Comparison of ENCODE assay signal across 1 cellular context in the genomic region with DNA sequence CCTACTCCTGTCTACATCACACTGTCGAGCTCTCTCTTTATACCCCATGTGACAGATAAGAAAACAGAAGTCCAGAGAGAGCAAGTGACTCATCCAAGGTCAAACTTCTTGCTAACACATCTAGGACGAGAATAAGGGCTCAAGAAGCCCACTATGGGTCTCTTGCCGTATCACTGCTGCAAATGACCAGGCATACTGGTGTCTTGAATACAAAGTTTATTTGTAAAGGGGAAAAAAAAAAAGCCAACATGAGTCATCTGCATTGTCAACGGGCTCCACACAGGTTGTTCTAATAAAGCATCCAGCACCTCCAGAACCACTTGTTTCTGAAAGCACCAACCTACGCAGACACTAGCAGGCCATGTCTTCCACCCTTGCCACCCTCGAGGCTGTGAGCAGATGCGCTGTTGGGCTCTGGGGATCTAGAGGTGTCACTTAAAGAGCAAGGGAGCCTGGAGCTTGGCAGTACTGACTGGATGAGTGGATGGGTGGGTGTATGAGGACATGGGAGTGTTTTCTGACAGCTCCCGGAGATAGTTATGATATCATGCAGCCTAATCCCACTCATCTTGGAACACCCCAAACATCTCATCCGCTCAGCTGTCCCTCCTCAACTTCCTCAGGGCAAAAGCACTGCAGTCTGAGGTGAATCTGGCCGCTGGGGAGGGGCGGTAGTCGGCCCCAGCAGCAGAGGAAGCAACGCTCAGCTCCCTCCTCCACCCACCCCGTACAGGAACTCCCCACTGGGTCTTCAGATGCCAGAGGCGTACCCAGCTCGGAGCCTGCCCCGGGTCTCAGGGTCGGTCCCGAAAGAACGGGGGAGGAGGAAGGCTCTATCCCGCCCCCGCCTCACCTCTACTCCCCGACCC.
TF ChIP-seq lines count a peak whose summit lies in the region.

No MANE protein-coding gene starts in this region.

TF ChIP-seq in HEK293, 187 proteins besides CTCF, POLR2A, EP300 and RAD21 (continued from another document):
- TF ChIP-seq, protein P1, sequence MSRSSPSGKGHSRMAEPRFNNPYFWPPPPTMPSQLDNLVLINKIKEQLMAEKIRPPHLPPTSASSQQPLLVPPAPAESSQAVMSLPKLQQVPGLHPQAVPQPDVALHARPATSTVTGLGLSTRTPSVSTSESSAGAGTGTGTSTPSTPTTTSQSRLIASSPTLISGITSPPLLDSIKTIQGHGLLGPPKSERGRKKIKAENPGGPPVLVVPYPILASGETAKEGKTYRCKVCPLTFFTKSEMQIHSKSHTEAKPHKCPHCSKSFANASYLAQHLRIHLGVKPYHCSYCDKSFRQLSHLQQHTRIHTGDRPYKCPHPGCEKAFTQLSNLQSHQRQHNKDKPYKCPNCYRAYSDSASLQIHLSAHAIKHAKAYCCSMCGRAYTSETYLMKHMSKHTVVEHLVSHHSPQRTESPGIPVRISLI (tag by site-specific recombination; IDR thresholded peaks at IDR 0.05) = peak; percentile 63; the same call in 1 of the 2 replicates
- TF ChIP-seq SETDB1 (IDR thresholded peaks at IDR 0.05; ENCODE audit: insufficient read length, low read length) (no peak), ZBTB48 (tag by site-specific recombination; IDR thresholded peaks at IDR 0.05) (0 out of 2 replicates have a peak, but pooled peaks have one; percentile 16), EGR2 (tag by site-specific recombination; IDR thresholded peaks at IDR 0.05; ENCODE audit: low read depth) (peak; percentile 70), ZNF600 (tag by site-specific recombination; IDR thresholded peaks at IDR 0.05) (no peak; the same call in 1 of the 2 replicates), ZFHX2 (tag by site-specific recombination; conservative IDR thresholded peaks at IDR 0.05) (peak; percentile 81), FEZF1 (tag by site-specific recombination; IDR thresholded peaks at IDR 0.05) (0 out of 2 replicates have a peak, but pooled peaks have one; percentile 8), SCRT2 (tag by site-specific recombination; IDR thresholded peaks at IDR 0.05) (peak; percentile 78), GLIS2 (tag by site-specific recombination; IDR thresholded peaks at IDR 0.05) (peak; percentile 29; the same call in 1 of the 2 replicates), ZEB2 (tag by site-specific recombination; IDR thresholded peaks at IDR 0.05) (peak; percentile 51; the same call in 1 of the 2 replicates), ZBTB21 (tag by site-specific recombination; IDR thresholded peaks at IDR 0.05) (peak; percentile 55; the same call in 1 of the 2 replicates), SP2 (tag by site-specific recombination; IDR thresholded peaks at IDR 0.05) (peak; percentile 73)
- TF ChIP-seq, protein P2, sequence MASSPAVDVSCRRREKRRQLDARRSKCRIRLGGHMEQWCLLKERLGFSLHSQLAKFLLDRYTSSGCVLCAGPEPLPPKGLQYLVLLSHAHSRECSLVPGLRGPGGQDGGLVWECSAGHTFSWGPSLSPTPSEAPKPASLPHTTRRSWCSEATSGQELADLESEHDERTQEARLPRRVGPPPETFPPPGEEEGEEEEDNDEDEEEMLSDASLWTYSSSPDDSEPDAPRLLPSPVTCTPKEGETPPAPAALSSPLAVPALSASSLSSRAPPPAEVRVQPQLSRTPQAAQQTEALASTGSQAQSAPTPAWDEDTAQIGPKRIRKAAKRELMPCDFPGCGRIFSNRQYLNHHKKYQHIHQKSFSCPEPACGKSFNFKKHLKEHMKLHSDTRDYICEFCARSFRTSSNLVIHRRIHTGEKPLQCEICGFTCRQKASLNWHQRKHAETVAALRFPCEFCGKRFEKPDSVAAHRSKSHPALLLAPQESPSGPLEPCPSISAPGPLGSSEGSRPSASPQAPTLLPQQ (tag by site-specific recombination; IDR thresholded peaks at IDR 0.05) = 0 out of 2 replicates have a peak, but pooled peaks have one; percentile 15
- TF ChIP-seq, protein P3, sequence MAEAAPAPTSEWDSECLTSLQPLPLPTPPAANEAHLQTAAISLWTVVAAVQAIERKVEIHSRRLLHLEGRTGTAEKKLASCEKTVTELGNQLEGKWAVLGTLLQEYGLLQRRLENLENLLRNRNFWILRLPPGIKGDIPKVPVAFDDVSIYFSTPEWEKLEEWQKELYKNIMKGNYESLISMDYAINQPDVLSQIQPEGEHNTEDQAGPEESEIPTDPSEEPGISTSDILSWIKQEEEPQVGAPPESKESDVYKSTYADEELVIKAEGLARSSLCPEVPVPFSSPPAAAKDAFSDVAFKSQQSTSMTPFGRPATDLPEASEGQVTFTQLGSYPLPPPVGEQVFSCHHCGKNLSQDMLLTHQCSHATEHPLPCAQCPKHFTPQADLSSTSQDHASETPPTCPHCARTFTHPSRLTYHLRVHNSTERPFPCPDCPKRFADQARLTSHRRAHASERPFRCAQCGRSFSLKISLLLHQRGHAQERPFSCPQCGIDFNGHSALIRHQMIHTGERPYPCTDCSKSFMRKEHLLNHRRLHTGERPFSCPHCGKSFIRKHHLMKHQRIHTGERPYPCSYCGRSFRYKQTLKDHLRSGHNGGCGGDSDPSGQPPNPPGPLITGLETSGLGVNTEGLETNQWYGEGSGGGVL (tag by site-specific recombination; IDR thresholded peaks at IDR 0.05) = peak; percentile 29; the same call in 1 of the 2 replicates
- TF ChIP-seq, protein P4, sequence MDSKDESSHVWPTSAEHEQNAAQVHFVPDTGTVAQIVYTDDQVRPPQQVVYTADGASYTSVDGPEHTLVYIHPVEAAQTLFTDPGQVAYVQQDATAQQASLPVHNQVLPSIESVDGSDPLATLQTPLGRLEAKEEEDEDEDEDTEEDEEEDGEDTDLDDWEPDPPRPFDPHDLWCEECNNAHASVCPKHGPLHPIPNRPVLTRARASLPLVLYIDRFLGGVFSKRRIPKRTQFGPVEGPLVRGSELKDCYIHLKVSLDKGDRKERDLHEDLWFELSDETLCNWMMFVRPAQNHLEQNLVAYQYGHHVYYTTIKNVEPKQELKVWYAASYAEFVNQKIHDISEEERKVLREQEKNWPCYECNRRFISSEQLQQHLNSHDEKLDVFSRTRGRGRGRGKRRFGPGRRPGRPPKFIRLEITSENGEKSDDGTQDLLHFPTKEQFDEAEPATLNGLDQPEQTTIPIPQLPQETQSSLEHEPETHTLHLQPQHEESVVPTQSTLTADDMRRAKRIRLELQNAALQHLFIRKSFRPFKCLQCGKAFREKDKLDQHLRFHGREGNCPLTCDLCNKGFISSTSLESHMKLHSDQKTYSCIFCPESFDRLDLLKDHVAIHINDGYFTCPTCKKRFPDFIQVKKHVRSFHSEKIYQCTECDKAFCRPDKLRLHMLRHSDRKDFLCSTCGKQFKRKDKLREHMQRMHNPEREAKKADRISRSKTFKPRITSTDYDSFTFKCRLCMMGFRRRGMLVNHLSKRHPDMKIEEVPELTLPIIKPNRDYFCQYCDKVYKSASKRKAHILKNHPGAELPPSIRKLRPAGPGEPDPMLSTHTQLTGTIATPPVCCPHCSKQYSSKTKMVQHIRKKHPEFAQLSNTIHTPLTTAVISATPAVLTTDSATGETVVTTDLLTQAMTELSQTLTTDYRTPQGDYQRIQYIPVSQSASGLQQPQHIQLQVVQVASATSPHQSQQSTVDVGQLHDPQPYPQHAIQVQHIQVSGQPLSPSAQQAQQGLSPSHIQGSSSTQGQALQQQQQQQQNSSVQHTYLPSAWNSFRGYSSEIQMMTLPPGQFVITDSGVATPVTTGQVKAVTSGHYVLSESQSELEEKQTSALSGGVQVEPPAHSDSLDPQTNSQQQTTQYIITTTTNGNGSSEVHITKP (tag by site-specific recombination; IDR thresholded peaks at IDR 0.05) = peak; percentile 59
TF ChIP-seq in HEK293: peak in this region for 19.
